ENCODE assay signal across 1 cellular context in the genomic region with DNA sequence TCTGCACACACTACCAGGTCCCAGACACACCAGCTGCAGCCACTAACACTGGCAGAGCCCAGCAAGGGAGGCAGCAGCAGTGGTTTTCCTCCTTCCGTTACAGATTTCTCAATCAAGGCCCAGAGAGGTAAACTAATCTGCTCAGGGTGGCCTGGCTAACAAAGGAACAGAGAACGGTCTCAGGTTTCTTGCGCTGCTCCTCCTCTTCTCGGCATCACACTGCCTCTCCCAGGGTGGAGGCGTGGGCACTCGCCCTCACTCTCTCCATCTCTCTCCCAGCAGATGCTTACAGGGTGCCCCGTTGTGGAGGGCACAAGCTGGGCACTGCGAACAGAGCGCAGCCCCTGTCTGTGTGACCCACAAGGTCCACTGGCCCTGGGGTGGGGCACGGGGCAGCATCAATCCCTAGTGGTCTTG.
TF ChIP-seq lines count a peak whose summit lies in the region.

No MANE protein-coding gene starts in this region.

TF ChIP-seq in GM23338, 12 proteins besides CTCF, POLR2A, EP300 and RAD21 (continued from another document):
- TF ChIP-seq, protein P1, sequence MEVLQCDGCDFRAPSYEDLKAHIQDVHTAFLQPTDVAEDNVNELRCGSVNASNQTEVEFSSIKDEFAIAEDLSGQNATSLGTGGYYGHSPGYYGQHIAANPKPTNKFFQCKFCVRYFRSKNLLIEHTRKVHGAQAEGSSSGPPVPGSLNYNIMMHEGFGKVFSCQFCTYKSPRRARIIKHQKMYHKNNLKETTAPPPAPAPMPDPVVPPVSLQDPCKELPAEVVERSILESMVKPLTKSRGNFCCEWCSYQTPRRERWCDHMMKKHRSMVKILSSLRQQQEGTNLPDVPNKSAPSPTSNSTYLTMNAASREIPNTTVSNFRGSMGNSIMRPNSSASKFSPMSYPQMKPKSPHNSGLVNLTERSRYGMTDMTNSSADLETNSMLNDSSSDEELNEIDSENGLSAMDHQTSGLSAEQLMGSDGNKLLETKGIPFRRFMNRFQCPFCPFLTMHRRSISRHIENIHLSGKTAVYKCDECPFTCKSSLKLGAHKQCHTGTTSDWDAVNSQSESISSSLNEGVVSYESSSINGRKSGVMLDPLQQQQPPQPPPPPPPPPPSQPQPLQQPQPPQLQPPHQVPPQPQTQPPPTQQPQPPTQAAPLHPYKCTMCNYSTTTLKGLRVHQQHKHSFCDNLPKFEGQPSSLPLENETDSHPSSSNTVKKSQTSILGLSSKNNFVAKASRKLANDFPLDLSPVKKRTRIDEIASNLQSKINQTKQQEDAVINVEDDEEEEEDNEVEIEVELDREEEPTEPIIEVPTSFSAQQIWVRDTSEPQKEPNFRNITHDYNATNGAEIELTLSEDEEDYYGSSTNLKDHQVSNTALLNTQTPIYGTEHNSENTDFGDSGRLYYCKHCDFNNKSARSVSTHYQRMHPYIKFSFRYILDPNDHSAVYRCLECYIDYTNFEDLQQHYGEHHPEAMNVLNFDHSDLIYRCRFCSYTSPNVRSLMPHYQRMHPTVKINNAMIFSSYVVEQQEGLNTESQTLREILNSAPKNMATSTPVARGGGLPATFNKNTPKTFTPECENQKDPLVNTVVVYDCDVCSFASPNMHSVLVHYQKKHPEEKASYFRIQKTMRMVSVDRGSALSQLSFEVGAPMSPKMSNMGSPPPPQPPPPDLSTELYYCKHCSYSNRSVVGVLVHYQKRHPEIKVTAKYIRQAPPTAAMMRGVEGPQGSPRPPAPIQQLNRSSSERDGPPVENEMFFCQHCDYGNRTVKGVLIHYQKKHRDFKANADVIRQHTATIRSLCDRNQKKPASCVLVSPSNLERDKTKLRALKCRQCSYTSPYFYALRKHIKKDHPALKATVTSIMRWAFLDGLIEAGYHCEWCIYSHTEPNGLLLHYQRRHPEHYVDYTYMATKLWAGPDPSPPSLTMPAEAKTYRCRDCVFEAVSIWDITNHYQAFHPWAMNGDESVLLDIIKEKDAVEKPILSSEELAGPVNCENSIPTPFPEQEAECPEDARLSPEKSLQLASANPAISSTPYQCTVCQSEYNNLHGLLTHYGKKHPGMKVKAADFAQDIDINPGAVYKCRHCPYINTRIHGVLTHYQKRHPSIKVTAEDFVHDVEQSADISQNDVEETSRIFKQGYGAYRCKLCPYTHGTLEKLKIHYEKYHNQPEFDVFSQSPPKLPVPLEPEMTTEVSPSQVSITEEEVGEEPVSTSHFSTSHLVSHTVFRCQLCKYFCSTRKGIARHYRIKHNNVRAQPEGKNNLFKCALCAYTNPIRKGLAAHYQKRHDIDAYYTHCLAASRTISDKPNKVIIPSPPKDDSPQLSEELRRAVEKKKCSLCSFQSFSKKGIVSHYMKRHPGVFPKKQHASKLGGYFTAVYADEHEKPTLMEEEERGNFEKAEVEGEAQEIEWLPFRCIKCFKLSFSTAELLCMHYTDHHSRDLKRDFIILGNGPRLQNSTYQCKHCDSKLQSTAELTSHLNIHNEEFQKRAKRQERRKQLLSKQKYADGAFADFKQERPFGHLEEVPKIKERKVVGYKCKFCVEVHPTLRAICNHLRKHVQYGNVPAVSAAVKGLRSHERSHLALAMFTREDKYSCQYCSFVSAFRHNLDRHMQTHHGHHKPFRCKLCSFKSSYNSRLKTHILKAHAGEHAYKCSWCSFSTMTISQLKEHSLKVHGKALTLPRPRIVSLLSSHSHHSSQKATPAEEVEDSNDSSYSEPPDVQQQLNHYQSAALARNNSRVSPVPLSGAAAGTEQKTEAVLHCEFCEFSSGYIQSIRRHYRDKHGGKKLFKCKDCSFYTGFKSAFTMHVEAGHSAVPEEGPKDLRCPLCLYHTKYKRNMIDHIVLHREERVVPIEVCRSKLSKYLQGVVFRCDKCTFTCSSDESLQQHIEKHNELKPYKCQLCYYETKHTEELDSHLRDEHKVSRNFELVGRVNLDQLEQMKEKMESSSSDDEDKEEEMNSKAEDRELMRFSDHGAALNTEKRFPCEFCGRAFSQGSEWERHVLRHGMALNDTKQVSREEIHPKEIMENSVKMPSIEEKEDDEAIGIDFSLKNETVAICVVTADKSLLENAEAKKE (CRISPR knock-in tag; IDR thresholded peaks at IDR 0.05) = no peak
- TF ChIP-seq ZNF331 (CRISPR knock-in tag; IDR thresholded peaks at IDR 0.05; ENCODE audit: low read depth) = no peak
